ENCODE assay signal across 16 cellular contexts in the genomic region with DNA sequence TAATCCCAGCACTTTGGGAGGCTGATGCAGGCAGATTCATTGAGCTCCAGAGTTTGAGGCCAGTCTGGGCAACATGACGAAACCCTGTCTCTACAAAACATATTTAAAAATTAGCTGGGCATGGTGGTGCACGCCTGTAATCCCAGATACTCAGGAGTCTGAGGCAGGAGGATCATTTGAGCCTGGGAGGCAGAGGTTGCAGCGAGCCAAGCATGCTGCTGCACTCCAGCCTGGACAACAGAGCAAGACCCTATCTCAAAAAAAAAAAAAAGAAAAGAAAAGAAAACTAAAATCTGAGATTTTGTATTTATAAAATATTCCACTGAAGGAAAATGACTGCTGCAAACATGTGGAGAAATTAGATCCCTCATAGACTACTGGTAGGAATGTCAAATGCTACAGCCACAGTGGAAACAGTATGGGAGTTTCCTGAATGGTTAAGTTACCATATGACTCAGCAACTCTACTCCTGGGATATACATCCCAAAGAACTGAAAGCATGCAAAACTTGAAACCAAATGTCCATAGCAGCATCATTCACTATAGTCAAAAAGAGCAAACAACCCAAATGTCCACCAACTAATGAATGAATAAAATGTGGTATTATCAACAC.
DNase-seq lines count a peak whose midpoint lies in the region; ATAC-seq and TF ChIP-seq lines count a peak whose summit lies in the region.
"Had no signal": no experiment of that assay in that cellular context is flagged by ENCODE, and none has a peak within 500 bp of the region (broad histone marks: within the 10 kb centered on the region; RNA-seq: fewer than 3 reads in every experiment).

No MANE protein-coding gene starts in this region.

- no peaks in the 10 kb centered on the region for H3K27me3 ChIP-seq in HUES6 (ENCODE audit: control insufficient read depth, insufficient read depth, low read length)
- H3K27me3 ChIP-seq in mammary epithelial cell (ENCODE audit: insufficient read depth, low read length), result no peaks in the 10 kb centered on the region
- H3K27me3 ChIP-seq in tibial nerve, result no peaks in the 10 kb centered on the region
- H3K27me3 ChIP-seq: adrenal gland, spleen had no signal

- TF ChIP-seq POLR2A in tibial nerve (IDR thresholded peaks at IDR 0.05), result no peak

- TF ChIP-seq EP300 in tibial nerve (IDR thresholded peaks at IDR 0.05), result no peak

- dilution Hi-C loops in mammary epithelial cell (cut with HindIII; ENCODE audit: low sequenced_read_pairs), result loop anchor here (25.0 kb wide), 1 partner anchor 420 kb away; no protein-coding TSS in a partner anchor

- 100% methylated on average over 3 of the region's 3 CpGs for WGBS in mammary epithelial cell (ENCODE audit: low coverage, missing lambda C conversion rate)
- 95 to 97% methylated on average over 3 of the region's 3 CpGs for WGBS in tibial nerve, 2 donors

- H3K9ac ChIP-seq in HUES6 (ENCODE audit: low read length), result no peak overlapping the region
- H3K9ac ChIP-seq in mammary epithelial cell (ENCODE audit: insufficient read depth, low read length), result no peak overlapping the region

- peak; percentile 41 for DNase-seq in AG09319 (ENCODE audit: extremely low read depth, low read depth)
- DNase-seq in mammary epithelial cell, result peak; percentile 63
- DNase-seq in kidney glomerular epithelial cell (lab: John Stamatoyannopoulos, UW), result peak; percentile 10
- no peak for DNase-seq in tibial nerve (ENCODE audit: low spot score in 2 of 2)
- no peak for DNase-seq in 8988T
- no peak for DNase-seq in cerebellar cortex (ENCODE audit: low spot score)
- DNase-seq: activated CD4-positive, alpha-beta T cell treated with anti-CD3 and anti-CD28 coated beads, Interleukin-2, amount 50 U/mL, for 1 hour; adrenal gland; DND-41; NCI-H2081 treated with DMSO at 0.1 percent for 48 hours; RPMI8226; spleen; stimulated activated naive B cell treated with anti-CD40 and anti-IgM and Interleukin-4, amounts not matched to agents 10 μg/mL and 1 μg/mL and 100 μg/mL, for 72 hours had no signal

- intact Hi-C loops in mammary epithelial cell (cut with micrococcal nuclease), result no loop called here

- H3K4me1 ChIP-seq in HUES6 (ENCODE audit: control insufficient read depth, insufficient read depth, low read length), result no peaks in the 10 kb centered on the region; the same call in 1 of the 2 replicates
- peaks cover 33% of the 10 kb centered on the region for H3K4me1 ChIP-seq in mammary epithelial cell (ENCODE audit: insufficient read depth, low read length)
- peaks cover 0 to 12% (median 1%) of the 10 kb centered on the region in 4 donors for H3K4me1 ChIP-seq in tibial nerve
- H3K4me1 ChIP-seq: spleen had no signal

- no peaks in the 10 kb centered on the region for H4K20me1 ChIP-seq in mammary epithelial cell (ENCODE audit: insufficient read depth, low read length)

- H3K79me2 ChIP-seq in mammary epithelial cell (ENCODE audit: insufficient read depth, low read length), result peaks cover 21% of the 10 kb centered on the region

- no TSS peak for BruUV-seq in mammary epithelial cell (replicated peaks; lab: Mats Ljungman, UMichigan)

- CTCF ChIA-PET in mammary epithelial cell (lab: Charles Lee; ENCODE audit: low non-redundant PET), result no interaction called here

- H3K27ac ChIP-seq in HUES6 (ENCODE audit: low read depth, low read length) (peak overlapping the region; percentile 78; the same call in 1 of the 2 replicates), mammary epithelial cell (ENCODE audit: insufficient read depth, low read depth, low read length) (no peak overlapping the region), tibial nerve (no peak overlapping the region)

- H3K4me2 ChIP-seq in mammary epithelial cell (ENCODE audit: insufficient read depth, low read depth, low read length), result no peak overlapping the region

- no peak for ATAC-seq in GM18873 (IDR thresholded peaks at IDR 0.05; ENCODE audit: low FRiP score, unreplicated experiment)
- ATAC-seq: stimulated activated naive B cell treated with anti-CD40 and anti-IgM and Interleukin-4, amounts not matched to agents 10 μg/mL and 1 μg/mL and 100 μg/mL, for 72 hours had no signal

- H2AFZ ChIP-seq in mammary epithelial cell (ENCODE audit: low read depth, low read length), result no peak overlapping the region

- H3K4me3 ChIP-seq in HUES6 (ENCODE audit: low read depth, low read length) (no peak overlapping the region), mammary epithelial cell (replicated peaks in 1 of 3; ENCODE audit: insufficient read depth in 1 of 3, low read depth in 2 of 3, low read length in 3 of 3) (no peak overlapping the region), tibial nerve (no peak overlapping the region)
- H3K4me3 ChIP-seq: adrenal gland, HAP-1, spleen had no signal

- H3K36me3 ChIP-seq in HUES6 (ENCODE audit: control insufficient read depth, insufficient read depth, low read length), result peaks cover 90% of the 10 kb centered on the region
- H3K36me3 ChIP-seq in mammary epithelial cell (ENCODE audit: insufficient read depth, low read length), result peaks cover 29% of the 10 kb centered on the region
- peaks cover 0 to 75% (median 0%) of the 10 kb centered on the region in 3 donors for H3K36me3 ChIP-seq in tibial nerve

- TF ChIP-seq CTCF in AG09319 (IDR thresholded peaks at IDR 0.05; ENCODE audit: low read depth, low read length), result peak; percentile 47
- TF ChIP-seq CTCF in mammary epithelial cell (conservative IDR thresholded peaks at IDR 0.05 in 1 of 2, IDR thresholded peaks at IDR 0.05 in 1 of 2; ENCODE audit: extremely low read depth in 1 of 2, insufficient read depth in 1 of 2, low read depth in 1 of 2, low read length in 2 of 2), result peak; percentile 31
- no peak for TF ChIP-seq CTCF in tibial nerve (IDR thresholded peaks at IDR 0.05)

- in situ Hi-C loops in mammary epithelial cell (cut with MboI; ENCODE audit: low sequenced_read_pairs in 2 of 2), result no loop called here

- H3K9me3 ChIP-seq in HUES6 (ENCODE audit: control insufficient read depth, insufficient read depth, low read depth, low read length) (no peaks in the 10 kb centered on the region), mammary epithelial cell (replicated peaks; ENCODE audit: insufficient read depth, low read length) (no peaks in the 10 kb centered on the region), tibial nerve (no peaks in the 10 kb centered on the region)
- H3K9me3 ChIP-seq: adrenal gland, HAP-1, spleen had no signal

Comparison
In these comparisons a context has a peak if more than half of its experiments do, and no peak if none do; other contexts are left out.
1. DNase-seq: peak in AG09319 (single experiment), mammary epithelial cell (single experiment) and kidney glomerular epithelial cell (single experiment); none in tibial nerve (0 of 2), 8988T (single experiment) and cerebellar cortex (single experiment).
2. CTCF ChIP-seq: peak in AG09319 (single experiment) and mammary epithelial cell (2 of 2); none in tibial nerve (0 of 5).